14 cellular contexts compared by ENCODE assay signal in genomic region chr11:127071606-127072005, GRCh38.
"Had no signal": no experiment of that assay in that cellular context is flagged by ENCODE, and none has a peak within 500 bp of the region (broad histone marks: within the 10 kb centered on the region; RNA-seq: fewer than 3 reads in every experiment).

No MANE protein-coding gene starts in this region.

- H3K4me1 ChIP-seq: breast epithelium had no signal

- H3K4me3 ChIP-seq: breast epithelium, hepatocyte, ovary, thoracic aorta had no signal

- H3K36me3 ChIP-seq: breast epithelium, ovary, thoracic aorta had no signal

- H3K27ac ChIP-seq: breast epithelium, hepatocyte, ovary, thoracic aorta had no signal

- ATAC-seq: stimulated activated naive CD8-positive, alpha-beta T cell treated with anti-CD3 and anti-CD28 coated beads, Interleukin-15, amount 100 ng/mL, for 72 hours had no signal

- H3K4me2 ChIP-seq: hepatocyte had no signal

- H3K9me3 ChIP-seq: breast epithelium, ovary, thoracic aorta had no signal

- DNase-seq: activated B cell treated with CpG ODN at 0.5 μM for 24 hours; activated CD4-positive, alpha-beta T cell treated with anti-CD3 and anti-CD28 coated beads, Interleukin-2, amount 10 ng/mL, durations not matched to agents 24 days and 14 days; activated naive CD4-positive, alpha-beta T cell; aorta; dermis blood vessel endothelial cell; endodermal cell; erythroblast; nephron progenitor cell; ovary; stimulated activated CD4-positive, alpha-beta T cell treated with anti-CD3 and anti-CD28 coated beads, Interleukin-4, amount 100 ng/mL, for 4 hours; stimulated activated naive CD8-positive, alpha-beta T cell treated with anti-CD3 and anti-CD28 coated beads, Interleukin-15, amount 100 ng/mL, for 72 hours had no signal

- H3K27me3 ChIP-seq: breast epithelium, ovary had no signal
